12 cellular contexts compared by ENCODE assay signal in genomic region chr6:144248470-144249301, GRCh38. TPM values are rescaled to one million over a fixed set of nuclear protein-coding genes. Genes with fewer than 3 reads are reported as not detected.
DNase-seq lines count a peak whose midpoint lies in the region; ATAC-seq, FAIRE-seq and TF ChIP-seq lines count a peak whose summit lies in the region.
"Had no signal": no experiment of that assay in that cellular context is flagged by ENCODE, and none has a peak within 500 bp of the region (broad histone marks: within the 10 kb centered on the region; RNA-seq: fewer than 3 reads in every experiment).

No MANE protein-coding gene starts in this region.

- H3K79me2 ChIP-seq in PC-9 (ENCODE audit: low read depth): no peaks in the 10 kb centered on the region

- H3K27me3 Mint-ChIP-seq in progenitor cell of endocrine pancreas: no peaks in the 10 kb centered on the region

- no peak overlapping the region for H2AFZ ChIP-seq in PC-9

- CTCF ChIA-PET in PC-9 (lab: Charles Lee): interaction anchor here (0.6 kb wide), 1 partner anchor 235 kb away, joined by 3 read pairs; no protein-coding TSS in a partner anchor

- no TSS peak for BruUV-seq in PC-9 (replicated peaks; lab: Mats Ljungman, UMichigan)

- no peaks in the 10 kb centered on the region for H3F3A ChIP-seq in PC-9 (ENCODE audit: insufficient read depth, low read depth)

- H3K27ac ChIP-seq in PC-9: no peak overlapping the region
- H3K27ac ChIP-seq: psoas muscle had no signal

- peak; percentile 21 for DNase-seq in GM10266 (ENCODE audit: extremely low spot score)
- peak; percentile 88 to 92 for DNase-seq in cardiac fibroblast (ENCODE audit: low read depth in 2 of 2)
- DNase-seq in progenitor cell of endocrine pancreas (ENCODE audit: low spot score, unreplicated experiment): no peak
- no peak for DNase-seq in HTR-8/SVneo (ENCODE audit: insufficient read length, low spot score)
- DNase-seq in DMS153 (lab: John Stamatoyannopoulos, UW): no peak
- DNase-seq in PC-9: no peak
- DNase-seq: GDM1, NCI-H69, psoas muscle had no signal

- no peak overlapping the region for H3K4me3 Mint-ChIP-seq in progenitor cell of endocrine pancreas (ENCODE audit: low read depth)

- FAIRE-seq in HTR-8/SVneo (lab: Jason Lieb, UNC): no peak
- FAIRE-seq: TTC549 had no signal

- H3K9me3 Mint-ChIP-seq in progenitor cell of endocrine pancreas (ENCODE audit: low read depth): peaks cover 19% of the 10 kb centered on the region

- no peaks in the 10 kb centered on the region for H3K4me1 ChIP-seq in PC-9 (replicated peaks; ENCODE audit: insufficient read depth)
- H3K4me1 ChIP-seq: psoas muscle had no signal

- H3K9me2 ChIP-seq in PC-9 (ENCODE audit: insufficient read depth): no peaks in the 10 kb centered on the region

- TF ChIP-seq CTCF in GM10266 (IDR thresholded peaks at IDR 0.05; ENCODE audit: control insufficient read depth, insufficient read depth, low read depth, missing control alignments): no peak
- no peak for TF ChIP-seq CTCF in cardiac fibroblast (IDR thresholded peaks at IDR 0.05; ENCODE audit: low read depth, low read length)
- no peak for TF ChIP-seq CTCF in progenitor cell of endocrine pancreas (IDR thresholded peaks at IDR 0.05; ENCODE audit: unreplicated experiment)
- TF ChIP-seq CTCF in PC-9 (conservative IDR thresholded peaks at IDR 0.05): no peak

- no peaks in the 10 kb centered on the region for H3K9me3 ChIP-seq in PC-9 (ENCODE audit: insufficient read depth, low read depth)
- H3K9me3 ChIP-seq: psoas muscle had no signal

- H3K4me3 ChIP-seq in cardiac fibroblast (replicated peaks in 1 of 2; ENCODE audit: low read depth in 2 of 2, low read length in 2 of 2) (no peak overlapping the region), PC-9 (no peak overlapping the region)
- H3K4me3 ChIP-seq: psoas muscle had no signal

- H4K20me1 ChIP-seq in PC-9 (ENCODE audit: insufficient read depth): no peaks in the 10 kb centered on the region

- no peaks in the 10 kb centered on the region for H3K36me3 ChIP-seq in PC-9 (ENCODE audit: low read depth)

- POLR2A ChIA-PET in PC-9 (lab: Charles Lee; ENCODE audit: unreplicated experiment): no interaction called here

- ATAC-seq in HG03520 (IDR thresholded peaks at IDR 0.05; ENCODE audit: unreplicated experiment) (peak; percentile 66), HG03025 (IDR thresholded peaks at IDR 0.05; ENCODE audit: low FRiP score, unreplicated experiment) (no peak)
- ATAC-seq: psoas muscle had no signal

- peaks cover 9% of the 10 kb centered on the region for H3K36me3 Mint-ChIP-seq in progenitor cell of endocrine pancreas (ENCODE audit: insufficient read depth)

- peak overlapping the region; percentile 80 for H3K27ac Mint-ChIP-seq in progenitor cell of endocrine pancreas

- intact Hi-C loops in PC-9 (cut with micrococcal nuclease; ENCODE audit: unreplicated experiment): no loop called here

- H3K4me1 Mint-ChIP-seq in progenitor cell of endocrine pancreas (ENCODE audit: low read depth): peaks cover 17% of the 10 kb centered on the region

- H3K27me3 ChIP-seq in PC-9 (ENCODE audit: insufficient read depth, low read depth): no peaks in the 10 kb centered on the region

- H3K4me2 ChIP-seq in PC-9: no peak overlapping the region

RNA-seq across cellular contexts. Expression of gene UTRN, which starts 36.4 kb away (rescaled TPM):
- total RNA-seq in progenitor cell of endocrine pancreas (249 and 263 TPM in 2 replicates), PC-9 (2021) (108 and 125 TPM in 2 replicates)

Comparison
In these comparisons a context has a peak if more than half of its experiments do, and no peak if none do; other contexts are left out.
1. DNase-seq: peak in GM10266 (single experiment) and cardiac fibroblast (2 of 2); none in progenitor cell of endocrine pancreas (single experiment), HTR-8/SVneo (single experiment), DMS153 (single experiment) and PC-9 (0 of 2).